In genomic region chr3:46549989-46550388, GRCh38 we compare ENCODE assay signal across 1 cellular context.
TF ChIP-seq lines count a peak whose summit lies in the region.

No MANE protein-coding gene starts in this region.

TF ChIP-seq in WTC11, 78 proteins besides CTCF, POLR2A, EP300 and RAD21 (continued from another document):
- TF ChIP-seq, protein P1, sequence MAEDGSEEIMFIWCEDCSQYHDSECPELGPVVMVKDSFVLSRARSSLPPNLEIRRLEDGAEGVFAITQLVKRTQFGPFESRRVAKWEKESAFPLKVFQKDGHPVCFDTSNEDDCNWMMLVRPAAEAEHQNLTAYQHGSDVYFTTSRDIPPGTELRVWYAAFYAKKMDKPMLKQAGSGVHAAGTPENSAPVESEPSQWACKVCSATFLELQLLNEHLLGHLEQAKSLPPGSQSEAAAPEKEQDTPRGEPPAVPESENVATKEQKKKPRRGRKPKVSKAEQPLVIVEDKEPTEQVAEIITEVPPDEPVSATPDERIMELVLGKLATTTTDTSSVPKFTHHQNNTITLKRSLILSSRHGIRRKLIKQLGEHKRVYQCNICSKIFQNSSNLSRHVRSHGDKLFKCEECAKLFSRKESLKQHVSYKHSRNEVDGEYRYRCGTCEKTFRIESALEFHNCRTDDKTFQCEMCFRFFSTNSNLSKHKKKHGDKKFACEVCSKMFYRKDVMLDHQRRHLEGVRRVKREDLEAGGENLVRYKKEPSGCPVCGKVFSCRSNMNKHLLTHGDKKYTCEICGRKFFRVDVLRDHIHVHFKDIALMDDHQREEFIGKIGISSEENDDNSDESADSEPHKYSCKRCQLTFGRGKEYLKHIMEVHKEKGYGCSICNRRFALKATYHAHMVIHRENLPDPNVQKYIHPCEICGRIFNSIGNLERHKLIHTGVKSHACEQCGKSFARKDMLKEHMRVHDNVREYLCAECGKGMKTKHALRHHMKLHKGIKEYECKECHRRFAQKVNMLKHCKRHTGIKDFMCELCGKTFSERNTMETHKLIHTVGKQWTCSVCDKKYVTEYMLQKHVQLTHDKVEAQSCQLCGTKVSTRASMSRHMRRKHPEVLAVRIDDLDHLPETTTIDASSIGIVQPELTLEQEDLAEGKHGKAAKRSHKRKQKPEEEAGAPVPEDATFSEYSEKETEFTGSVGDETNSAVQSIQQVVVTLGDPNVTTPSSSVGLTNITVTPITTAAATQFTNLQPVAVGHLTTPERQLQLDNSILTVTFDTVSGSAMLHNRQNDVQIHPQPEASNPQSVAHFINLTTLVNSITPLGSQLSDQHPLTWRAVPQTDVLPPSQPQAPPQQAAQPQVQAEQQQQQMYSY (CRISPR knock-in tag; IDR thresholded peaks at IDR 0.05) = no peak
- no peak for TF ChIP-seq ZNF671 (CRISPR knock-in tag; IDR thresholded peaks at IDR 0.05)
- no peak for TF ChIP-seq SOX15 (CRISPR knock-in tag; IDR thresholded peaks at IDR 0.05)
- no peak for TF ChIP-seq SMAD3 (CRISPR knock-in tag; IDR thresholded peaks at IDR 0.05; ENCODE audit: borderline replicate concordance)
- TF ChIP-seq SMAD4 (CRISPR knock-in tag; IDR thresholded peaks at IDR 0.05) = no peak
- TF ChIP-seq, protein P2, sequence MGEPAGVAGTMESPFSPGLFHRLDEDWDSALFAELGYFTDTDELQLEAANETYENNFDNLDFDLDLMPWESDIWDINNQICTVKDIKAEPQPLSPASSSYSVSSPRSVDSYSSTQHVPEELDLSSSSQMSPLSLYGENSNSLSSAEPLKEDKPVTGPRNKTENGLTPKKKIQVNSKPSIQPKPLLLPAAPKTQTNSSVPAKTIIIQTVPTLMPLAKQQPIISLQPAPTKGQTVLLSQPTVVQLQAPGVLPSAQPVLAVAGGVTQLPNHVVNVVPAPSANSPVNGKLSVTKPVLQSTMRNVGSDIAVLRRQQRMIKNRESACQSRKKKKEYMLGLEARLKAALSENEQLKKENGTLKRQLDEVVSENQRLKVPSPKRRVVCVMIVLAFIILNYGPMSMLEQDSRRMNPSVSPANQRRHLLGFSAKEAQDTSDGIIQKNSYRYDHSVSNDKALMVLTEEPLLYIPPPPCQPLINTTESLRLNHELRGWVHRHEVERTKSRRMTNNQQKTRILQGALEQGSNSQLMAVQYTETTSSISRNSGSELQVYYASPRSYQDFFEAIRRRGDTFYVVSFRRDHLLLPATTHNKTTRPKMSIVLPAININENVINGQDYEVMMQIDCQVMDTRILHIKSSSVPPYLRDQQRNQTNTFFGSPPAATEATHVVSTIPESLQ (CRISPR knock-in tag; IDR thresholded peaks at IDR 0.05) = no peak
